Comparison of ENCODE assay signal across 8 cellular contexts in the genomic region with DNA sequence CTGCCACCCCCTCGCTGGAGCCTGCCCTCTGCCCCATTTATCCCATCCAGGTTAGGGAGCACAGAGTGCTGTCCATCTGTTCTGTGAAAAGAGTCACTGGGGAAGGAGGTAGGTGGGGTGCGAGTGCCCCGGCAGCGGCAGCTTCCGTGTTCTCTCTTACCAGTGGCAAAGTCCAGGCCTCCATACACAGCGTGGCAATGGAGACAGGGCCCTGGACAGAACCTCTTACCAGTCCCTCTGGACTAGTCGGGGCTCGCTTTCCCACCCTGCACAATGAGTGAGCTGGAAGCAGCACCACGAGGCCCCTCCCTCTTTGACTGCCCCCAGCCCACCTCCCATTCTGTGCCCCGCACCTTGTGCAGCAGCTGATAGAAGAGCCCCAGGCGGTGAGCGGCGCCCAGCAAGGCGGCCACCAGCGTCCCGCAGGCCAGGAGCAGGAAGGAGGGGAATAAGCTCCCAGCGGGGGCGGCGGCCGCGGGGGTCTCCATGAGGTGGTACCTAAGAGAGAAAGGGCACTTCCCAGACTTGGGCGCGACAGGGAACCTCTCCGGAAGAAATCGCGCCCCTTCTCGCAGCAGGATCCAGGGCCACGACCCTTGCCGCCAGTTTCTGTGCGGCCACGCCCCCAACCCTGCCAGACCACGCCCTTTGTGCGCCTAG.
DNase-seq lines count a peak whose midpoint lies in the region; ATAC-seq lines count a peak whose summit lies in the region.

No MANE protein-coding gene starts in this region.

- peaks cover 26% of the 10 kb centered on the region for H3K4me1 Mint-ChIP-seq in activated naive CD8-positive, alpha-beta T cell treated with anti-CD3 and anti-CD28 coated beads, Interleukin-2, amount 50 U/mL, for 24 hours

- H3K27ac Mint-ChIP-seq in activated naive CD8-positive, alpha-beta T cell treated with anti-CD3 and anti-CD28 coated beads, Interleukin-2, amount 50 U/mL, for 24 hours = peak overlapping the region; percentile 97

- H3K36me3 ChIP-seq in iPS-15b (ENCODE audit: control insufficient read depth, insufficient read depth, low read length) = peaks cover 18% of the 10 kb centered on the region

- H3K27me3 ChIP-seq in iPS-15b (ENCODE audit: control insufficient read depth, insufficient read depth, low read length) = no peaks in the 10 kb centered on the region

- H3K4me3 ChIP-seq in GM08714 (ENCODE audit: low read length) (peak overlapping the region; percentile 72; the same call in 1 of the 2 replicates), iPS-15b (ENCODE audit: low read depth, low read length) (peak overlapping the region; percentile 88), skin epidermis (peak overlapping the region; percentile 64 to 87 (median 69))

- peaks cover 6% of the 10 kb centered on the region for H3K27me3 Mint-ChIP-seq in activated naive CD8-positive, alpha-beta T cell treated with anti-CD3 and anti-CD28 coated beads, Interleukin-2, amount 50 U/mL, for 24 hours

- ATAC-seq in HG03469 (IDR thresholded peaks at IDR 0.05; ENCODE audit: unreplicated experiment) = peak; percentile 3
- ATAC-seq in activated naive CD8-positive, alpha-beta T cell treated with anti-CD3 and anti-CD28 coated beads, Interleukin-2, amount 50 U/mL, for 24 hours = no peak
- ATAC-seq in HG03139 (IDR thresholded peaks at IDR 0.05; ENCODE audit: unreplicated experiment) = no peak

- peak overlapping the region; percentile 93 for H3K4me3 Mint-ChIP-seq in activated naive CD8-positive, alpha-beta T cell treated with anti-CD3 and anti-CD28 coated beads, Interleukin-2, amount 50 U/mL, for 24 hours

- no peaks in the 10 kb centered on the region for H3K9me3 Mint-ChIP-seq in activated naive CD8-positive, alpha-beta T cell treated with anti-CD3 and anti-CD28 coated beads, Interleukin-2, amount 50 U/mL, for 24 hours

- H3K9me3 ChIP-seq in iPS-15b (ENCODE audit: control insufficient read depth, insufficient read depth, low read length) = no peaks in the 10 kb centered on the region

- peak overlapping the region; percentile 18 to 97 (median 91) for H3K27ac ChIP-seq in skin epidermis

- no peak for DNase-seq in activated naive CD8-positive, alpha-beta T cell treated with anti-CD3 and anti-CD28 coated beads, Interleukin-2, amount 50 U/mL, for 24 hours
- DNase-seq in effector CD8-positive, alpha-beta T cell (lab: John Stamatoyannopoulos, UW) = no peak
- DNase-seq in NCI-H1092 treated with DMSO at 0.1 percent for 48 hours (lab: John Stamatoyannopoulos, UW) = no peak

- peaks cover 22% of the 10 kb centered on the region for H3K36me3 Mint-ChIP-seq in activated naive CD8-positive, alpha-beta T cell treated with anti-CD3 and anti-CD28 coated beads, Interleukin-2, amount 50 U/mL, for 24 hours (ENCODE audit: low read depth)

- H3K4me1 ChIP-seq in iPS-15b (ENCODE audit: control insufficient read depth, insufficient read depth, low read length) = peaks cover 6% of the 10 kb centered on the region

- H3K9ac ChIP-seq in iPS-15b (ENCODE audit: low read depth, low read length) = peak overlapping the region; percentile 89
